ENCODE assay signal across 1 cellular context in the genomic region with DNA sequence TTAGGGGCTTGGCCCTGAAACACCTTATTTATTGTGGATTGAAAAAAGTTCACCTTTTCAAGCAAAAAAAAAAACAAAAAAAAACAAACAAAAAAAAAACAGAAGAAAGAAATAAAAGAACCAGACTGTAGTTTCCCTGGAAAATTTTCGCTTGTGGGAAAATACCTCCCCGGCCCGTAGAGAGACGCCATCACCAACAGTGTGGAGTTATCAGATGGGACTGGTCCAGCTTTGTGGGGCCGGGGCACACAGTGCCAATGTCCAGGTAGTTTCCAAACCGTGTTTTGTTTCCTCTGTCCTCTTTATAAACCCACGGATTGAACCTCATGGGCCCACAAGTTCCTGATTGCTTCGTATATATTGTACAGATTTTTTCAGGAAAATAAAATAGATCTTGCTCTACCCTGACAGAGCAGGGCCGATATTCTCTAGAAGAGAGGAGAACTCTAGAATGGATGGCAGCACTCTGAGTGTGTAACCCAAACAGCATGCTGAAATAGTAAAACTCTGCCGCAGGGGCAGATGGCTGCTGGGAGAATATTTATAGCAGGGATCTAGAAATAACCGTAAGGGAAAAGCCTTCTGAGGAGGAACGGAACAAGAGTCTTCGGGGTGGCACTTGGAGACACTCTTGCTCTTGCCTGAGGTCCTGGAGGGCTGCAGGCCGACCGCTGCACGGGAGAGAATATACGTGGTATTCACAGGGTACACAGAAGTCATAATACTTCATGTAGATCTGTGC.
TF ChIP-seq lines count a peak whose summit lies in the region.

No MANE protein-coding gene starts in this region.

TF ChIP-seq in H1, 55 proteins besides CTCF, POLR2A, EP300 and RAD21:
- TF ChIP-seq ASH2L (IDR thresholded peaks at IDR 0.05; ENCODE audit: low read length): no peak
- TF ChIP-seq, protein P1, sequence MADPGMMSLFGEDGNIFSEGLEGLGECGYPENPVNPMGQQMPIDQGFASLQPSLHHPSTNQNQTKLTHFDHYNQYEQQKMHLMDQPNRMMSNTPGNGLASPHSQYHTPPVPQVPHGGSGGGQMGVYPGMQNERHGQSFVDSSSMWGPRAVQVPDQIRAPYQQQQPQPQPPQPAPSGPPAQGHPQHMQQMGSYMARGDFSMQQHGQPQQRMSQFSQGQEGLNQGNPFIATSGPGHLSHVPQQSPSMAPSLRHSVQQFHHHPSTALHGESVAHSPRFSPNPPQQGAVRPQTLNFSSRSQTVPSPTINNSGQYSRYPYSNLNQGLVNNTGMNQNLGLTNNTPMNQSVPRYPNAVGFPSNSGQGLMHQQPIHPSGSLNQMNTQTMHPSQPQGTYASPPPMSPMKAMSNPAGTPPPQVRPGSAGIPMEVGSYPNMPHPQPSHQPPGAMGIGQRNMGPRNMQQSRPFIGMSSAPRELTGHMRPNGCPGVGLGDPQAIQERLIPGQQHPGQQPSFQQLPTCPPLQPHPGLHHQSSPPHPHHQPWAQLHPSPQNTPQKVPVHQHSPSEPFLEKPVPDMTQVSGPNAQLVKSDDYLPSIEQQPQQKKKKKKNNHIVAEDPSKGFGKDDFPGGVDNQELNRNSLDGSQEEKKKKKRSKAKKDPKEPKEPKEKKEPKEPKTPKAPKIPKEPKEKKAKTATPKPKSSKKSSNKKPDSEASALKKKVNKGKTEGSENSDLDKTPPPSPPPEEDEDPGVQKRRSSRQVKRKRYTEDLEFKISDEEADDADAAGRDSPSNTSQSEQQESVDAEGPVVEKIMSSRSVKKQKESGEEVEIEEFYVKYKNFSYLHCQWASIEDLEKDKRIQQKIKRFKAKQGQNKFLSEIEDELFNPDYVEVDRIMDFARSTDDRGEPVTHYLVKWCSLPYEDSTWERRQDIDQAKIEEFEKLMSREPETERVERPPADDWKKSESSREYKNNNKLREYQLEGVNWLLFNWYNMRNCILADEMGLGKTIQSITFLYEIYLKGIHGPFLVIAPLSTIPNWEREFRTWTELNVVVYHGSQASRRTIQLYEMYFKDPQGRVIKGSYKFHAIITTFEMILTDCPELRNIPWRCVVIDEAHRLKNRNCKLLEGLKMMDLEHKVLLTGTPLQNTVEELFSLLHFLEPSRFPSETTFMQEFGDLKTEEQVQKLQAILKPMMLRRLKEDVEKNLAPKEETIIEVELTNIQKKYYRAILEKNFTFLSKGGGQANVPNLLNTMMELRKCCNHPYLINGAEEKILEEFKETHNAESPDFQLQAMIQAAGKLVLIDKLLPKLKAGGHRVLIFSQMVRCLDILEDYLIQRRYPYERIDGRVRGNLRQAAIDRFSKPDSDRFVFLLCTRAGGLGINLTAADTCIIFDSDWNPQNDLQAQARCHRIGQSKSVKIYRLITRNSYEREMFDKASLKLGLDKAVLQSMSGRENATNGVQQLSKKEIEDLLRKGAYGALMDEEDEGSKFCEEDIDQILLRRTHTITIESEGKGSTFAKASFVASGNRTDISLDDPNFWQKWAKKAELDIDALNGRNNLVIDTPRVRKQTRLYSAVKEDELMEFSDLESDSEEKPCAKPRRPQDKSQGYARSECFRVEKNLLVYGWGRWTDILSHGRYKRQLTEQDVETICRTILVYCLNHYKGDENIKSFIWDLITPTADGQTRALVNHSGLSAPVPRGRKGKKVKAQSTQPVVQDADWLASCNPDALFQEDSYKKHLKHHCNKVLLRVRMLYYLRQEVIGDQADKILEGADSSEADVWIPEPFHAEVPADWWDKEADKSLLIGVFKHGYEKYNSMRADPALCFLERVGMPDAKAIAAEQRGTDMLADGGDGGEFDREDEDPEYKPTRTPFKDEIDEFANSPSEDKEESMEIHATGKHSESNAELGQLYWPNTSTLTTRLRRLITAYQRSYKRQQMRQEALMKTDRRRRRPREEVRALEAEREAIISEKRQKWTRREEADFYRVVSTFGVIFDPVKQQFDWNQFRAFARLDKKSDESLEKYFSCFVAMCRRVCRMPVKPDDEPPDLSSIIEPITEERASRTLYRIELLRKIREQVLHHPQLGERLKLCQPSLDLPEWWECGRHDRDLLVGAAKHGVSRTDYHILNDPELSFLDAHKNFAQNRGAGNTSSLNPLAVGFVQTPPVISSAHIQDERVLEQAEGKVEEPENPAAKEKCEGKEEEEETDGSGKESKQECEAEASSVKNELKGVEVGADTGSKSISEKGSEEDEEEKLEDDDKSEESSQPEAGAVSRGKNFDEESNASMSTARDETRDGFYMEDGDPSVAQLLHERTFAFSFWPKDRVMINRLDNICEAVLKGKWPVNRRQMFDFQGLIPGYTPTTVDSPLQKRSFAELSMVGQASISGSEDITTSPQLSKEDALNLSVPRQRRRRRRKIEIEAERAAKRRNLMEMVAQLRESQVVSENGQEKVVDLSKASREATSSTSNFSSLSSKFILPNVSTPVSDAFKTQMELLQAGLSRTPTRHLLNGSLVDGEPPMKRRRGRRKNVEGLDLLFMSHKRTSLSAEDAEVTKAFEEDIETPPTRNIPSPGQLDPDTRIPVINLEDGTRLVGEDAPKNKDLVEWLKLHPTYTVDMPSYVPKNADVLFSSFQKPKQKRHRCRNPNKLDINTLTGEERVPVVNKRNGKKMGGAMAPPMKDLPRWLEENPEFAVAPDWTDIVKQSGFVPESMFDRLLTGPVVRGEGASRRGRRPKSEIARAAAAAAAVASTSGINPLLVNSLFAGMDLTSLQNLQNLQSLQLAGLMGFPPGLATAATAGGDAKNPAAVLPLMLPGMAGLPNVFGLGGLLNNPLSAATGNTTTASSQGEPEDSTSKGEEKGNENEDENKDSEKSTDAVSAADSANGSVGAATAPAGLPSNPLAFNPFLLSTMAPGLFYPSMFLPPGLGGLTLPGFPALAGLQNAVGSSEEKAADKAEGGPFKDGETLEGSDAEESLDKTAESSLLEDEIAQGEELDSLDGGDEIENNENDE (IDR thresholded peaks at IDR 0.05; ENCODE audit: insufficient replicate concordance, low read length): no peak
- TF ChIP-seq, protein P2, sequence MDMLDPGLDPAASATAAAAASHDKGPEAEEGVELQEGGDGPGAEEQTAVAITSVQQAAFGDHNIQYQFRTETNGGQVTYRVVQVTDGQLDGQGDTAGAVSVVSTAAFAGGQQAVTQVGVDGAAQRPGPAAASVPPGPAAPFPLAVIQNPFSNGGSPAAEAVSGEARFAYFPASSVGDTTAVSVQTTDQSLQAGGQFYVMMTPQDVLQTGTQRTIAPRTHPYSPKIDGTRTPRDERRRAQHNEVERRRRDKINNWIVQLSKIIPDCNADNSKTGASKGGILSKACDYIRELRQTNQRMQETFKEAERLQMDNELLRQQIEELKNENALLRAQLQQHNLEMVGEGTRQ (IDR thresholded peaks at IDR 0.05; ENCODE audit: low read length): no peak
- no peak for TF ChIP-seq GABPA (IDR thresholded peaks at IDR 0.05; ENCODE audit: borderline replicate concordance, insufficient read depth, low read length)
- no peak for TF ChIP-seq HDAC6 (IDR thresholded peaks at IDR 0.05; ENCODE audit: low read depth, low read length)
- no peak for TF ChIP-seq KDM1A (IDR thresholded peaks at IDR 0.05; ENCODE audit: borderline replicate concordance, low read length)
- TF ChIP-seq TAF7 (optimal IDR thresholded peaks at IDR 0.05; ENCODE audit: borderline replicate concordance, low read depth, low read length): no peak
- TF ChIP-seq CBX8 (IDR thresholded peaks at IDR 0.05; ENCODE audit: borderline replicate concordance, low read depth, low read length): no peak
- no peak for TF ChIP-seq FOSL1 (IDR thresholded peaks at IDR 0.05; ENCODE audit: insufficient read depth, low read depth, low read length)
- no peak for TF ChIP-seq TEAD4 (IDR thresholded peaks at IDR 0.05; ENCODE audit: low read depth, low read length)
- TF ChIP-seq YY1 (IDR thresholded peaks at IDR 0.05; ENCODE audit: low read depth, low read length): no peak
- no peak for TF ChIP-seq CBX5 (IDR thresholded peaks at IDR 0.05; ENCODE audit: low read depth, low read length)
- no peak for TF ChIP-seq TAF1 (IDR thresholded peaks at IDR 0.05; ENCODE audit: low read depth, low read length)
- TF ChIP-seq, protein P3, sequence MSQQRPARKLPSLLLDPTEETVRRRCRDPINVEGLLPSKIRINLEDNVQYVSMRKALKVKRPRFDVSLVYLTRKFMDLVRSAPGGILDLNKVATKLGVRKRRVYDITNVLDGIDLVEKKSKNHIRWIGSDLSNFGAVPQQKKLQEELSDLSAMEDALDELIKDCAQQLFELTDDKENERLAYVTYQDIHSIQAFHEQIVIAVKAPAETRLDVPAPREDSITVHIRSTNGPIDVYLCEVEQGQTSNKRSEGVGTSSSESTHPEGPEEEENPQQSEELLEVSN (IDR thresholded peaks at IDR 0.05): no peak
- no peak for TF ChIP-seq RNF2 (IDR thresholded peaks at IDR 0.05; ENCODE audit: borderline replicate concordance, low read depth, low read length, missing control alignments, poor library complexity, severe bottlenecking)
- no peak for TF ChIP-seq MAFK (IDR thresholded peaks at IDR 0.05; ENCODE audit: low read depth, low read length)
- TF ChIP-seq HDAC2 (IDR thresholded peaks at IDR 0.05; ENCODE audit: borderline replicate concordance in 1 of 2, low read depth in 2 of 2, low read length in 2 of 2): no peak
- TF ChIP-seq NANOG (IDR thresholded peaks at IDR 0.05; ENCODE audit: insufficient read depth, low read depth, low read length, poor library complexity, severe bottlenecking): no peak
- no peak for TF ChIP-seq GTF2F1 (IDR thresholded peaks at IDR 0.05; ENCODE audit: borderline replicate concordance, low read depth, low read length)
- no peak for TF ChIP-seq RXRA (IDR thresholded peaks at IDR 0.05; ENCODE audit: insufficient read depth, low read depth, low read length)
